29 cellular contexts compared by ENCODE assay signal in the genomic region with DNA sequence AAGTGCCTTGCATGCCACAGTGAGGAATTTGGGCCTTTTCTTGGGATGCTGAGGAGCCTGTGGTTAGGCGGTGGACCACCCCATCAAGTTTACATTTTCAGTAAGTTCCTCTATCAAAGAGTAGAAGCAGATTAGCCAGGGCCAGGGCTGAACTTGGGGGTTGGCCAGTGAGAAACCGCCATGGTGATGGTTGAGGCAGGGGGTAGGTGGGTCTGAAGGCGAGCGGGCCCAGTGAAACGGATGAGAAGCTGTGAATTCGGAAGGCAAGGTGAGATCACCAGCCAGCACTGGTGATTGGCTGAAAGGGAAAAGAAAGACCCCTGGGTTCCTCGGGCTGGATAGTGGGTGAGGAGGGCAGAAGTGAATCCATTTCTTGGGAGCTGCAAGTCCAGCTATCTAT.
"Had no signal": no experiment of that assay in that cellular context is flagged by ENCODE, and none has a peak within 500 bp of the region (broad histone marks: within the 10 kb centered on the region; RNA-seq: fewer than 3 reads in every experiment).

No MANE protein-coding gene starts in this region.

- H3K27me3 ChIP-seq: ovary, right lobe of liver, spleen, stomach, thyroid gland, tibial nerve, upper lobe of left lung had no signal

- H3K27ac ChIP-seq: ovary, parathyroid adenoma, psoas muscle, right lobe of liver, skin epidermis, spleen, stomach, thoracic aorta, thyroid gland, tibial nerve, upper lobe of left lung had no signal

- H3K36me3 ChIP-seq: ovary, right lobe of liver, spleen, stomach, thoracic aorta, thyroid gland, tibial nerve, upper lobe of left lung had no signal

- H3K36me3 Mint-ChIP-seq: natural killer cell; stimulated activated naive B cell treated with anti-CD40 and anti-IgM and Interleukin-4, amounts not matched to agents 10 μg/mL and 1 μg/mL and 100 μg/mL, for 72 hours had no signal

- H3K9ac ChIP-seq: parathyroid adenoma had no signal

- H3K4me3 ChIP-seq: ovary, psoas muscle, right lobe of liver, skin epidermis, smooth muscle cell, spleen, stomach, thoracic aorta, thyroid gland, tibial nerve, upper lobe of left lung had no signal

- H2AFZ ChIP-seq: parathyroid adenoma had no signal

- H3K27me3 Mint-ChIP-seq: naive thymus-derived CD4-positive, alpha-beta T cell; stimulated activated naive B cell treated with anti-CD40 and anti-IgM and Interleukin-4, amounts not matched to agents 10 μg/mL and 1 μg/mL and 100 μg/mL, for 72 hours; stimulated activated naive CD8-positive, alpha-beta T cell treated with anti-CD3 and anti-CD28 coated beads, Interleukin-15, Interleukin-2, amounts not matched to agents 100 ng/mL and 50 ng/mL, for 24 hours had no signal

- H3K9me3 Mint-ChIP-seq: nephron progenitor cell; neural crest cell; stimulated activated naive CD8-positive, alpha-beta T cell treated with anti-CD3 and anti-CD28 coated beads, Interleukin-15, Interleukin-2, amounts not matched to agents 100 ng/mL and 50 ng/mL, for 24 hours had no signal

- H3K27ac Mint-ChIP-seq: naive thymus-derived CD4-positive, alpha-beta T cell; natural killer cell; nephron progenitor cell; progenitor cell of endocrine pancreas; stimulated activated naive B cell treated with anti-CD40 and anti-IgM and Interleukin-4, amounts not matched to agents 10 μg/mL and 1 μg/mL and 100 μg/mL, for 72 hours; stimulated activated naive CD8-positive, alpha-beta T cell treated with anti-CD3 and anti-CD28 coated beads, Interleukin-15, Interleukin-2, amounts not matched to agents 100 ng/mL and 50 ng/mL, for 24 hours had no signal

- DNase-seq: naive thymus-derived CD4-positive, alpha-beta T cell; natural killer cell; nephron progenitor cell; occipital lobe; ovary; posterior cingulate gyrus; psoas muscle; right cardiac atrium; right lobe of liver; spleen; stimulated activated CD4-positive, alpha-beta T cell treated with anti-CD3 and anti-CD28 coated beads, Interleukin-12 subunit alpha, Interleukin-12 subunit beta, amount 100 ng/mL, for 4 hours; stimulated activated CD4-positive, alpha-beta T cell treated with anti-CD3 and anti-CD28 coated beads, Interleukin-1b, Interleukin-23, amount 100 ng/mL, for 48 hours; stimulated activated CD4-positive, alpha-beta T cell treated with anti-CD3 and anti-CD28 coated beads, Interleukin-4, amount 100 ng/mL, for 1 hour; stimulated activated CD4-positive, alpha-beta T cell treated with anti-CD3 and anti-CD28 coated beads, Interleukin-4, amount 100 ng/mL, for 4 hours; stimulated activated CD8-positive, alpha-beta memory T cell treated with anti-CD3 and anti-CD28 coated beads, Interleukin-4, amount 100 ng/mL, for 48 hours; stimulated activated naive B cell treated with anti-CD40 and anti-IgM and Interleukin-4, amounts not matched to agents 10 μg/mL and 1 μg/mL and 100 μg/mL, for 72 hours; stimulated activated naive CD4-positive, alpha-beta T cell treated with Interleukin-2 at 50 U/mL for 16 hours; stomach; thyroid gland; trophoblast cell; upper lobe of left lung had no signal

- H3K4me1 ChIP-seq: parathyroid adenoma, psoas muscle, right lobe of liver, spleen, thyroid gland, tibial nerve, upper lobe of left lung had no signal

- ATAC-seq: naive thymus-derived CD4-positive, alpha-beta T cell; natural killer cell; psoas muscle; right cardiac atrium; right lobe of liver; stimulated activated naive B cell treated with anti-CD40 and anti-IgM and Interleukin-4, amounts not matched to agents 10 μg/mL and 1 μg/mL and 100 μg/mL, for 72 hours had no signal

- H3K9me3 ChIP-seq: ovary, psoas muscle, right lobe of liver, spleen, stomach, thoracic aorta, thyroid gland, tibial nerve, upper lobe of left lung had no signal

- H3K4me1 Mint-ChIP-seq: naive thymus-derived CD4-positive, alpha-beta T cell; natural killer cell; stimulated activated naive B cell treated with anti-CD40 and anti-IgM and Interleukin-4, amounts not matched to agents 10 μg/mL and 1 μg/mL and 100 μg/mL, for 72 hours had no signal

- H3K4me2 ChIP-seq: smooth muscle cell had no signal

- H3K4me3 Mint-ChIP-seq: naive thymus-derived CD4-positive, alpha-beta T cell; natural killer cell; nephron progenitor cell; neural crest cell; stimulated activated naive B cell treated with anti-CD40 and anti-IgM and Interleukin-4, amounts not matched to agents 10 μg/mL and 1 μg/mL and 100 μg/mL, for 72 hours; stimulated activated naive CD8-positive, alpha-beta T cell treated with anti-CD3 and anti-CD28 coated beads, Interleukin-15, Interleukin-2, amounts not matched to agents 100 ng/mL and 50 ng/mL, for 24 hours had no signal
